ENCODE assay signal across 8 cellular contexts in the genomic region with DNA sequence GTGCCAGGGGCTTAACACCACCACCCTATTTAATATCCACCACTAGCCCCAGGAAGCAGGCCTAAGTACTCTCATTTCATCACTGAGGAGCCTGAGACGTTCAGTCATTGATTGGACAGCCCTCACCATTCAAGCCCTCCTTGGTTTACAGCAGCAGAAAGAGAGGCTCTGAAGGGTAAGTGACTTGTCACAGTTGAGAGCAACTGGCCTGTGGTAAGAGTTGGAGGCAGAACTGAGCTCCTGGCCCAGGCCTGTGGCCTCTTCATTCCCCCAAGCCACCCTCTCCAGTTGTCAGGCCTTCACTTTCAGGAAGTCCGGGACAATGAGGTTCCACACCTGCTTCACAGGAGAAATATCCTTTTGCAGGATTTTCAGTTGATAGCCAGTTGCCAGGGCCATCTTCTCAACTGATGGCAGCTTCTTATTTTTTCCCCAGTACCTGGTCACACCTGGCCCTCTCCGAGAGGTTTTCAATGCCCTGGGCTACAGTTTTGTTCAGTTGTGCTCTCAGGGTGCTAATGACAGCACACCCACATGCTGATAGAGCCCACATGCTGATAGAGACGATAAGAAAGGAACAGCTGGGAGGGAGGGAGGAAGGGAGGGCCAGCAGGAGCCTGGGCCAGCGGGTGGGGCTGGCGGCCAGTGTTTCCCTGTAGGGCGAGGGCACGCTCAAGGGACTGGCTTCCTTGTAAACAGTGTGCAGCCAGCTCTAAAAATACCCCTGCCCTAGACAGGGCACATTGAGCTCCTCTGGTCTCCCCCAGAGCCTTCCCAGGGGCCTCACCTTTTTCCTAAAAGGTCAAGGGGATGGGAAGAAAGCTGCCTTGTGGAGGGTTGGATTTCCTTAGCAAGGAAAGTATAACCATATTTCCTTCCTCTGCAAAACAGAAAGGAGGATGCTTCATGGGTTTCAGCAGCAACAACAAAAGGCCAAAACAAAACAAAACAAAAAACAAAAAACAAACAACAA.
DNase-seq lines count a peak whose midpoint lies in the region; ATAC-seq and TF ChIP-seq lines count a peak whose summit lies in the region.

No MANE protein-coding gene starts in this region.

- H3K36me3 ChIP-seq in RWPE2 (ENCODE audit: low read depth): no peaks in the 10 kb centered on the region
- no peaks in the 10 kb centered on the region for H3K36me3 ChIP-seq in left ventricle myocardium inferior

- H3K9me3 ChIP-seq in RWPE2 (ENCODE audit: severe bottlenecking): no peaks in the 10 kb centered on the region
- H3K9me3 ChIP-seq in left ventricle myocardium inferior (replicated peaks): no peaks in the 10 kb centered on the region

- intact Hi-C loops in left ventricle myocardium inferior (cut with micrococcal nuclease): loop anchor here (10.0 kb wide), 1 partner anchor 82 kb away; no protein-coding TSS in a partner anchor

- in situ Hi-C loops in GM13976 (cut with MboI; ENCODE audit: low sequenced_read_pairs, unreplicated experiment): no loop called here

- H3K27me3 ChIP-seq in RWPE2 (ENCODE audit: insufficient read depth, poor library complexity, severe bottlenecking) (no peaks in the 10 kb centered on the region), left ventricle myocardium inferior (ENCODE audit: low read depth) (no peaks in the 10 kb centered on the region)

- H3K4me3 ChIP-seq in RWPE2 (ENCODE audit: severe bottlenecking): no peak overlapping the region
- no peak overlapping the region for H3K4me3 ChIP-seq in left ventricle myocardium inferior
- H3K4me3 ChIP-seq in skeletal muscle cell (ENCODE audit: low read depth, low read length): no peak overlapping the region

- ATAC-seq in RWPE2 (ENCODE audit: low read depth) (no peak), GM18517 (IDR thresholded peaks at IDR 0.05; ENCODE audit: unreplicated experiment) (no peak)

- TF ChIP-seq CTCF in RWPE2 (IDR thresholded peaks at IDR 0.05; ENCODE audit: poor library complexity, severe bottlenecking) (no peak), left ventricle myocardium inferior (IDR thresholded peaks at IDR 0.05; ENCODE audit: borderline replicate concordance) (no peak), GM13976 (IDR thresholded peaks at IDR 0.05; ENCODE audit: borderline replicate concordance, control extremely low read depth, extremely low read depth, insufficient read depth, missing control alignments) (no peak)

- H3K4me1 ChIP-seq in RWPE2 (ENCODE audit: insufficient read depth, poor library complexity, severe bottlenecking) (no peaks in the 10 kb centered on the region), left ventricle myocardium inferior (peaks cover 75% of the 10 kb centered on the region)

- DNase-seq in ELF-1 (ENCODE audit: low read depth, low spot score): peak; percentile 67
- DNase-seq in RWPE2 (ENCODE audit: low spot score): no peak
- DNase-seq in left ventricle myocardium inferior: peak; percentile 74
- DNase-seq in skeletal muscle cell (ENCODE audit: low read depth): peak; percentile 40
- no peak for DNase-seq in GM13976 (ENCODE audit: low spot score)
- no peak for DNase-seq in kidney glomerular epithelial cell (lab: John Stamatoyannopoulos, UW)
- DNase-seq in cerebellar cortex (ENCODE audit: low spot score): no peak

- peak overlapping the region; percentile 27 for H3K27ac ChIP-seq in RWPE2 (ENCODE audit: poor library complexity, severe bottlenecking)
- peak overlapping the region; percentile 86 for H3K27ac ChIP-seq in left ventricle myocardium inferior (replicated peaks)

Comparison
In these comparisons a context has a peak if more than half of its experiments do, and no peak if none do; other contexts are left out.
1. DNase-seq: peak in ELF-1 (single experiment), left ventricle myocardium inferior (single experiment) and skeletal muscle cell (single experiment); none in RWPE2 (single experiment), GM13976 (single experiment), kidney glomerular epithelial cell (single experiment) and cerebellar cortex (single experiment).